In genomic region chr15:63800739-63801138, GRCh38 we compare ENCODE assay signal across 19 cellular contexts. TPM values are rescaled to one million over a fixed set of nuclear protein-coding genes. Genes with fewer than 3 reads are reported as not detected.
A peak's percentile ranks its signal among the peaks of the same experiment; 100 is the strongest.
DNase-seq lines count a peak whose midpoint lies in the region; ATAC-seq and TF ChIP-seq lines count a peak whose summit lies in the region.
"Had no signal": no experiment of that assay in that cellular context is flagged by ENCODE, and none has a peak within 500 bp of the region (broad histone marks: within the 10 kb centered on the region; RNA-seq: fewer than 3 reads in every experiment).

No MANE protein-coding gene starts in this region.

- H3K14ac ChIP-seq in trophoblast cell (ENCODE audit: low read length) = no peak overlapping the region

- H3K4ac ChIP-seq in trophoblast cell (ENCODE audit: low read depth, low read length) = peak overlapping the region; percentile 75

- peak overlapping the region; percentile 48 for H4K91ac ChIP-seq in trophoblast cell (ENCODE audit: low read depth, low read length)

- peak overlapping the region; percentile 38 for H3K27ac ChIP-seq in trophoblast cell (ENCODE audit: low read depth, low read length)
- no peak overlapping the region for H3K27ac ChIP-seq in right lobe of liver
- H3K27ac ChIP-seq in SK-N-SH (ENCODE audit: low read depth in 2 of 2, low read length in 1 of 2) = no peak overlapping the region
- H3K27ac ChIP-seq: C4-2B, HL-60, PC-9, RWPE1 had no signal

- H4K20me1 ChIP-seq in SK-N-SH (ENCODE audit: insufficient read depth) = peaks cover 32% of the 10 kb centered on the region

- H3K4me1 ChIP-seq in trophoblast cell (ENCODE audit: control insufficient read depth in 1 of 2, insufficient read depth in 2 of 2, low read length in 2 of 2) (peaks cover 9 to 16% of the 10 kb centered on the region in 2 experiments), right lobe of liver (peaks cover 0 to 6% (median 2%) of the 10 kb centered on the region in 4 donors), SK-N-SH (ENCODE audit: control insufficient read depth in 1 of 2, insufficient read depth in 2 of 2, low read depth in 1 of 2, low read length in 1 of 2) (peaks cover 0 to 3% of the 10 kb centered on the region in 2 experiments; a peak in 1 of 4 replicates)

- H3K9me3 ChIP-seq in trophoblast cell (ENCODE audit: insufficient read depth, low read depth, low read length) (no peaks in the 10 kb centered on the region), right lobe of liver (no peaks in the 10 kb centered on the region), SK-N-SH (no peaks in the 10 kb centered on the region)

- TF ChIP-seq EP300 in SK-N-SH (IDR thresholded peaks at IDR 0.05; ENCODE audit: borderline replicate concordance in 1 of 2, low read depth in 1 of 2, low read length in 1 of 2) = no peak

- H3K79me1 ChIP-seq in trophoblast cell (ENCODE audit: low read length) = peaks cover 5% of the 10 kb centered on the region

- H3K4me2 ChIP-seq in trophoblast cell (ENCODE audit: low read length) = peak overlapping the region; percentile 4
- no peak overlapping the region for H3K4me2 ChIP-seq in SK-N-SH
- H3K4me2 ChIP-seq: PC-9 had no signal

- peak; percentile 26 for ATAC-seq in left ventricle myocardium superior
- ATAC-seq in Right ventricle myocardium inferior = no peak
- no peak for ATAC-seq in activated B cell treated with CpG ODN at 0.5 μM for 24 hours (ENCODE audit: low read depth)
- no peak for ATAC-seq in GM19035 (IDR thresholded peaks at IDR 0.05; ENCODE audit: unreplicated experiment)
- ATAC-seq in right lobe of liver = no peak

- H3K36me3 Mint-ChIP-seq in activated B cell treated with CpG ODN at 0.5 μM for 24 hours (ENCODE audit: low read depth) = peaks cover 7% of the 10 kb centered on the region

- WGBS in trophoblast cell (ENCODE audit: extremely low coverage, insufficient coverage, insufficient read length) = no CpG with 5 or more reads among the region's 4 CpGs
- 81% methylated on average over 4 of the region's 4 CpGs for WGBS in right lobe of liver (ENCODE audit: insufficient coverage, low coverage, low lambda C conversion rate, missing lambda C conversion rate)
- WGBS in SK-N-SH (ENCODE audit: low lambda C conversion rate) = 85% methylated on average over 4 of the region's 4 CpGs

- peak overlapping the region; percentile 64 for H3K18ac ChIP-seq in trophoblast cell (ENCODE audit: low read length)

- POLR2A ChIA-PET in activated B cell treated with CpG ODN at 0.5 μM for 24 hours (lab: Charles Lee) (no interaction called here), SK-N-SH (lab: Yijun Ruan, JAX) (no interaction called here)

- H3K9me3 Mint-ChIP-seq in activated B cell treated with CpG ODN at 0.5 μM for 24 hours = peaks cover 2% of the 10 kb centered on the region

- no peak overlapping the region for H3K23ac ChIP-seq in trophoblast cell (ENCODE audit: low read length)

- no peak for TF ChIP-seq POLR2A in right lobe of liver (IDR thresholded peaks at IDR 0.05)

- H3K79me2 ChIP-seq in trophoblast cell (ENCODE audit: control insufficient read depth, insufficient read depth, low read length, poor library complexity) (peaks cover 7% of the 10 kb centered on the region), SK-N-SH (ENCODE audit: insufficient read depth) (peaks cover 64% of the 10 kb centered on the region)

- no peak overlapping the region for H2AFZ ChIP-seq in trophoblast cell (ENCODE audit: insufficient read depth, low read length, poor library complexity)
- H2AFZ ChIP-seq in SK-N-SH (ENCODE audit: low read depth) = no peak overlapping the region
- H2AFZ ChIP-seq: PC-9 had no signal

- H2BK120ac ChIP-seq in trophoblast cell (ENCODE audit: insufficient read depth, low read length, poor library complexity) = no peak overlapping the region

- no peak for TF ChIP-seq RAD21 in SK-N-SH (IDR thresholded peaks at IDR 0.05; ENCODE audit: low read length)

- H3K4me3 ChIP-seq in trophoblast cell (ENCODE audit: low read depth, low read length) (no peak overlapping the region), right lobe of liver (no peak overlapping the region), SK-N-SH (ENCODE audit: low read depth in 2 of 2, low read length in 1 of 2) (no peak overlapping the region)
- H3K4me3 ChIP-seq: PC-9 had no signal

- H3K4me1 Mint-ChIP-seq in activated B cell treated with CpG ODN at 0.5 μM for 24 hours = peaks cover 83% of the 10 kb centered on the region

- H3K27ac Mint-ChIP-seq in activated B cell treated with CpG ODN at 0.5 μM for 24 hours = peak overlapping the region; percentile 7
- H3K27ac Mint-ChIP-seq: HFFc6 had no signal

- H2BK12ac ChIP-seq in trophoblast cell (ENCODE audit: low read length) = no peak overlapping the region

- H2BK5ac ChIP-seq in trophoblast cell (ENCODE audit: low read depth, low read length, poor library complexity) = peak overlapping the region; percentile 59

- H2AK5ac ChIP-seq in trophoblast cell (ENCODE audit: low read length) = peak overlapping the region; percentile 17

- H3K36me3 ChIP-seq in trophoblast cell (ENCODE audit: control insufficient read depth in 1 of 2, insufficient read depth in 2 of 2, low read length in 2 of 2) = peaks cover 0 to 3% of the 10 kb centered on the region in 2 experiments
- no peaks in the 10 kb centered on the region for H3K36me3 ChIP-seq in right lobe of liver
- H3K36me3 ChIP-seq in SK-N-SH (replicated peaks in 1 of 2; ENCODE audit: control insufficient read depth in 1 of 2, insufficient read depth in 2 of 2, low read length in 1 of 2) = peaks cover 0 to 4% of the 10 kb centered on the region in 2 experiments

- no peaks in the 10 kb centered on the region for H3K27me3 Mint-ChIP-seq in activated B cell treated with CpG ODN at 0.5 μM for 24 hours

- intact Hi-C loops in left ventricle myocardium superior (cut with micrococcal nuclease) = no loop called here
- intact Hi-C loops in Right ventricle myocardium inferior (cut with DNase I) = no loop called here
- intact Hi-C loops in activated B cell treated with CpG ODN at 0.5 μM for 24 hours (cut with micrococcal nuclease) = loop anchor here (2.0 kb wide), 1 partner anchor 14 kb away; no protein-coding TSS in a partner anchor
- intact Hi-C loops in right lobe of liver (cut with DNase I) = no loop called here

- no peak overlapping the region for H3K4me3 Mint-ChIP-seq in activated B cell treated with CpG ODN at 0.5 μM for 24 hours
- H3K4me3 Mint-ChIP-seq: HFFc6 had no signal

- no peak for DNase-seq in left ventricle myocardium superior
- no peak for DNase-seq in Right ventricle myocardium inferior (ENCODE audit: missing footprints)
- DNase-seq in activated B cell treated with CpG ODN at 0.5 μM for 24 hours = no peak
- DNase-seq in trophoblast cell = no peak
- DNase-seq in right lobe of liver = no peak
- no peak for DNase-seq in SK-N-SH
- DNase-seq: DMS79 treated with DMSO at 0.1 percent for 48 hours, H7, HFFc6, NCI-H1417 treated with DMSO at 0.1 percent for 48 hours, NCI-H187 treated with DMSO at 0.1 percent for 48 hours, NCI-H2227 treated with DMSO at 0.1 percent for 48 hours, NCI-H510A treated with DMSO at 0.1 percent for 48 hours, NCI-H82, PC-9 had no signal

- H3F3A ChIP-seq in SK-N-SH (replicated peaks; ENCODE audit: insufficient read depth) = no peaks in the 10 kb centered on the region

- H3K9ac ChIP-seq in trophoblast cell (ENCODE audit: low read length) = no peak overlapping the region
- no peak overlapping the region for H3K9ac ChIP-seq in SK-N-SH

- TF ChIP-seq CTCF in activated B cell treated with CpG ODN at 0.5 μM for 24 hours (IDR thresholded peaks at IDR 0.05) = no peak
- no peak for TF ChIP-seq CTCF in right lobe of liver (IDR thresholded peaks at IDR 0.05)
- TF ChIP-seq CTCF in SK-N-SH (IDR thresholded peaks at IDR 0.05) = no peak

- H4K8ac ChIP-seq in trophoblast cell (ENCODE audit: low read depth, low read length) = no peak overlapping the region

- H4K12ac ChIP-seq in trophoblast cell (ENCODE audit: low read depth, low read length) = no peak overlapping the region

- CTCF ChIA-PET in activated B cell treated with CpG ODN at 0.5 μM for 24 hours (lab: Charles Lee) = no interaction called here
- CTCF ChIA-PET in SK-N-SH (lab: Yijun Ruan, JAX) = no interaction called here

- H3K27me3 ChIP-seq in trophoblast cell (ENCODE audit: insufficient read depth, low read length) (no peaks in the 10 kb centered on the region), right lobe of liver (no peaks in the 10 kb centered on the region), SK-N-SH (ENCODE audit: insufficient read depth) (no peaks in the 10 kb centered on the region)

- H3K9me2 ChIP-seq in SK-N-SH = no peaks in the 10 kb centered on the region

TF ChIP-seq in SK-N-SH, 30 proteins besides CTCF, POLR2A, EP300 and RAD21:
- no peak for TF ChIP-seq TEAD4 (IDR thresholded peaks at IDR 0.05; ENCODE audit: borderline replicate concordance, insufficient read depth)
- TF ChIP-seq GABPA (IDR thresholded peaks at IDR 0.05; ENCODE audit: low read depth) = no peak
- TF ChIP-seq IRF3 (IDR thresholded peaks at IDR 0.05; ENCODE audit: low read depth, low read length) = no peak
- TF ChIP-seq NFIC (IDR thresholded peaks at IDR 0.05; ENCODE audit: borderline replicate concordance) = no peak

RNA-seq across cellular contexts. Expression of gene HERC1, which starts 33.0 kb away (rescaled TPM):
- total RNA-seq in left ventricle myocardium superior (71.4 TPM), Right ventricle myocardium inferior (64.8 TPM), activated B cell treated with CpG ODN at 0.5 μM for 24 hours (191 and 201 TPM in 2 replicates), right lobe of liver (10 to 100 TPM; 35.1 to 46.2 (median 38.0) TPM)
- 29.8 and 34.2 TPM in 2 replicates for polyA plus RNA-seq in trophoblast cell (2013)
- 15.8 and 17.6 TPM in 2 replicates for polyA plus RNA-seq in SK-N-SH (2012; rRNA removed)
- polyA plus RNA-seq in SK-N-SH (2012; cell fraction: cytosol; rRNA removed) = 12.0 and 16.9 TPM in 2 replicates
- 28.1 and 40.4 TPM in 2 replicates for polyA plus RNA-seq in SK-N-SH (2012; cell fraction: nucleus; rRNA removed)
